ENCODE assay signal across 35 cellular contexts in the genomic region with DNA sequence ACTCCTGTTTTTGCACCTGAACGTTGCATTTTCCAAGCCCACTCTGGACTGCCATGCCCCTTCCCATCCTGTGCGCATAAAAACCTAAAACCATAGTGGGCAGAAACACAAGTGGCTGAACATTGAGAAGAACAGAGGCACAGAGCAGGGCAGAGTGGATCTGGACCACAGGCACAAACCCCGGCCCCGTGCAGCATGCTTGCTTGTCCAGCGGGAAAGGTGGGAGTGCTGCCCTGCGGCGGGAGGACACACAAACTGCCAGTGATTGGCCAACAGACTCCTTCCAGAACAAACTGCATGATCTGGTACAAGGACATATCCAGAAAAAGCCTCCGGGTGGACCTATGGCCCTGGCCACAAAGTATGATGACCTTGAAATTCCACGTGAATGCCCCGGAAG. TPM values are rescaled to one million over a fixed set of nuclear protein-coding genes. Genes with fewer than 3 reads are reported as not detected.
"Had no signal": no experiment of that assay in that cellular context is flagged by ENCODE, and none has a peak within 500 bp of the region (broad histone marks: within the 10 kb centered on the region; RNA-seq: fewer than 3 reads in every experiment).

No MANE protein-coding gene starts in this region.

- H3K36me3 ChIP-seq: MG63 had no signal

- DNase-seq: Karpas-422, Kasumi-1, MG63, MM.1S, NCI-H1048, NCI-H1092, NCI-H1092 treated with DMSO at 0.1 percent for 48 hours, NCI-H1105, NCI-H1105 treated with DMSO at 0.1 percent for 48 hours, NCI-H1417, NCI-H1417 treated with DMSO at 0.1 percent for 48 hours, NCI-H1436, NCI-H1436 treated with DMSO at 0.1 percent for 48 hours, NCI-H146, NCI-H1694, NCI-H1694 treated with DMSO at 0.1 percent for 48 hours, NCI-H187, NCI-H187 treated with DMSO at 0.1 percent for 48 hours, NCI-H1930, NCI-H2029, NCI-H2029 treated with DMSO at 0.1 percent for 48 hours, NCI-H2081, NCI-H2081 treated with DMSO at 0.1 percent for 48 hours, NCI-H2107, NCI-H2171, NCI-H2171 treated with DMSO at 0.1 percent for 48 hours, NCI-H2227 treated with DMSO at 0.1 percent for 48 hours, NCI-H226, NCI-H345, NCI-H446, NCI-H446 treated with DMSO at 0.1 percent for 48 hours, NCI-H510A, NCI-H510A treated with DMSO at 0.1 percent for 48 hours, NCI-H524 had no signal

- H3K4me3 ChIP-seq: MG63 had no signal

- H3K9me3 ChIP-seq: MG63 had no signal

- H3K27me3 ChIP-seq: MG63 had no signal

RNA-seq across cellular contexts. Expression of gene ADARB2, which starts 42.5 kb away (rescaled TPM):
- total RNA-seq: M059J had no signal
